Comparison of ENCODE assay signal across 8 cellular contexts in the genomic region with DNA sequence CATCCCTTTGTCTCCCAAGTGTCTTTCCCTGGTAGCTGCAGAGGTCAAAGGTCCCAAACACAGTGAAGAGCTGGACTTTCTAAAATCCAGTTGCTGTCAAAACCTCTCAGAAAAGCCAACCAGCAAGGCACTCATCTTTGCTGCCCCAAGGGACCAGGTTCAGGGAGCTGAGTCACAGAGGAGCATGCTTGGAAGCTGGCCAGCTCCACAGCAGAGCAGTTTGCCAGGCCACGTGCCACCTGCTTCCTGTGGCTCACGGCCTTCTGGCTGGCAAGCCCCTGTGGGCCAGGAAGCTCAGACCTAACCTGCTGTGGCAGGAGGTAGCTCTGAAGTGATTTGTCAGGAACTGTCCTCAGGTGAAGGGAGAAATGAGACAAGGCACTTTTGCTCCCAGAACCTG. TPM values are rescaled to one million over a fixed set of nuclear protein-coding genes. Genes with fewer than 3 reads are reported as not detected.
DNase-seq lines count a peak whose midpoint lies in the region; ATAC-seq, FAIRE-seq and TF ChIP-seq lines count a peak whose summit lies in the region.

No MANE protein-coding gene starts in this region.

- H3K4me3 ChIP-seq in BLaER1 (no peak overlapping the region), GM12878 (no peak overlapping the region; the same call in 1 of the 2 replicates), kidney (ENCODE audit: low read length in 2 of 2) (no peak overlapping the region)

- in situ Hi-C loops in KBM-7 (cut with MboI; ENCODE audit: low pct_unique_long_range_greater_than_20kb, low sequenced_read_pairs) = no loop called here
- in situ Hi-C loops in GM12878 (cut with MboI) = loop anchor here (5.0 kb wide), 4 partner anchors 51 to 526 kb away; a partner anchor contains a TSS

- H3K36me3 ChIP-seq in BLaER1 (peaks cover 47% of the 10 kb centered on the region), GM12878 (ENCODE audit: control insufficient read depth in 2 of 2, insufficient read depth in 2 of 2, low read length in 1 of 2) (peaks cover 6 to 24% of the 10 kb centered on the region in 2 experiments), kidney (ENCODE audit: control insufficient read depth in 1 of 2, insufficient read depth in 2 of 2, low read length in 2 of 2) (peaks cover 38 to 44% of the 10 kb centered on the region in 2 donors)

- peak overlapping the region; percentile 76 for H3K4me2 ChIP-seq in BLaER1
- H3K4me2 ChIP-seq in GM12878 (ENCODE audit: control insufficient read depth, insufficient read depth) = peak overlapping the region; percentile 79; the same call in 1 of the 2 replicates

- DNase-seq in KBM-7 (peak; percentile 50), GM12878 (ENCODE audit: low read depth, low spot score) (peak; percentile 87), kidney (peak; percentile 95), NCI-H526 (lab: John Stamatoyannopoulos, UW) (no peak)
- peak; percentile 17 to 31 for DNase-seq in stimulated activated CD8-positive, alpha-beta memory T cell treated with anti-CD3 and anti-CD28 coated beads, Interleukin-7, amount 100 ng/mL, for 1 hour (ENCODE audit: low read depth in 2 of 2)

- TF ChIP-seq EP300 in GM12878 (IDR thresholded peaks at IDR 0.05; ENCODE audit: borderline replicate concordance in 1 of 2, control insufficient read depth in 1 of 2, low read depth in 2 of 2, low read length in 2 of 2) = peak in 1 of 2 experiments; percentile 46; a peak in 2 of 4 replicates

- H4K20me1 ChIP-seq in BLaER1 = peaks cover 15% of the 10 kb centered on the region; the same call in 1 of the 2 replicates
- no peaks in the 10 kb centered on the region for H4K20me1 ChIP-seq in GM12878 (ENCODE audit: control insufficient read depth, insufficient read depth)

- RAD21 ChIA-PET in GM12878 (lab: Charles Lee; ENCODE audit: unreplicated experiment) = interaction anchor here (0.7 to 23.0 kb wide), 9 partner anchors 8 to 286 kb away, joined by 3 to 633 read pairs (median 24); a partner anchor contains a TSS

- peaks cover 51% of the 10 kb centered on the region for H3K79me2 ChIP-seq in GM12878 (ENCODE audit: control insufficient read depth, insufficient read depth, low read length)

- CTCF ChIA-PET in GM12878 (lab: Yijun Ruan, JAX) = interaction anchor here (0.6 to 21.5 kb wide), 11 partner anchors 11 to 385 kb away, joined by 3 to 866 read pairs (median 7); a partner anchor contains a TSS

- 4% methylated on average over 2 of the region's 2 CpGs for WGBS in GM12878 (ENCODE audit: insufficient coverage, insufficient replicate concordance, low lambda C conversion rate, missing lambda C conversion rate)

- H3K27ac ChIP-seq in BLaER1 (peak overlapping the region; percentile 59), GM12878 (ENCODE audit: control insufficient read depth, insufficient read depth) (peak overlapping the region; percentile 100), kidney (ENCODE audit: low read depth in 2 of 2, low read length in 2 of 2) (peak overlapping the region; percentile 35 to 68)

- FAIRE-seq in GM12878 (lab: Jason Lieb, UNC) (no peak), kidney (lab: Jason Lieb, UNC) (no peak)

- BruUV-seq in GM12878 (replicated peaks; lab: Mats Ljungman, UMichigan) = no TSS peak

- POLR2A ChIA-PET in GM12878 (lab: Charles Lee) = interaction anchor here (0.9 to 14.2 kb wide), 7 partner anchors 10 to 98 kb away, joined by 3 to 211 read pairs (median 13); a partner anchor contains a TSS

- H3K27me3 ChIP-seq in BLaER1 = no peaks in the 10 kb centered on the region
- H3K27me3 ChIP-seq in GM12878 (replicated peaks in 1 of 2; ENCODE audit: control insufficient read depth in 2 of 2, insufficient read depth in 2 of 2, low read length in 1 of 2) = no peaks in the 10 kb centered on the region

- H3K9ac ChIP-seq in BLaER1 = peak overlapping the region; percentile 40; the same call in 1 of the 2 replicates
- peak overlapping the region; percentile 57 for H3K9ac ChIP-seq in GM12878 (ENCODE audit: control insufficient read depth, insufficient read depth, low read length)
- H3K9ac ChIP-seq in kidney (ENCODE audit: low read length in 2 of 2) = no peak overlapping the region

- TF ChIP-seq RAD21 in GM12878 (IDR thresholded peaks at IDR 0.05; ENCODE audit: insufficient read depth, low read depth, low read length) = no peak

- peak; percentile 71 for TF ChIP-seq POLR2A in GM12878 (IDR thresholded peaks at IDR 0.05; ENCODE audit: low read depth, low read length)

- TF ChIP-seq CTCF in GM12878 (IDR thresholded peaks at IDR 0.05 in 2 of 3, conservative IDR thresholded peaks at IDR 0.05 in 1 of 3; ENCODE audit: control insufficient read depth in 2 of 3, extremely low read depth in 1 of 3, insufficient read depth in 1 of 3, low read depth in 3 of 3, low read length in 3 of 3) = no peak
- TF ChIP-seq CTCF in kidney (IDR thresholded peaks at IDR 0.05; ENCODE audit: borderline replicate concordance, extremely low read depth, insufficient read depth) = no peak

- ATAC-seq in SK-N-SH treated with all-trans-retinoic acid at 6 μM for 48 hours = peak; percentile 12; the same call in 2 of the 3 replicates
- ATAC-seq in GM12878 = peak; percentile 13
- ATAC-seq in HG03521 (IDR thresholded peaks at IDR 0.05; ENCODE audit: unreplicated experiment) = no peak

- intact Hi-C loops in GM12878 (cut with micrococcal nuclease; ENCODE audit: unreplicated experiment) = loop anchor here (1.0 kb wide), 1 partner anchor 288 kb away; no protein-coding TSS in a partner anchor
- intact Hi-C loops in kidney (cut with DNase I) = loop anchor here (5.0 kb wide), 1 partner anchor 51 kb away; no protein-coding TSS in a partner anchor

- H2AFZ ChIP-seq in GM12878 (ENCODE audit: control insufficient read depth, low read depth, low read length) = no peak overlapping the region

- H3K4me1 ChIP-seq in BLaER1 (peaks cover 84% of the 10 kb centered on the region), GM12878 (ENCODE audit: control insufficient read depth, insufficient read depth, low read length) (peaks cover 64% of the 10 kb centered on the region), kidney (ENCODE audit: control insufficient read depth in 1 of 2, insufficient read depth in 1 of 2, low read depth in 1 of 2, low read length in 2 of 2) (peaks cover 29 to 30% of the 10 kb centered on the region in 2 donors)

- SMC1A ChIA-PET in GM12878 (lab: Charles Lee; ENCODE audit: uncharacterized antibody, unreplicated experiment) = interaction anchor here (0.6 to 26.5 kb wide), 12 partner anchors 9 to 562 kb away, joined by 3 to 718 read pairs (median 13); a partner anchor contains a TSS

- no peaks in the 10 kb centered on the region for H3K9me3 ChIP-seq in BLaER1
- no peaks in the 10 kb centered on the region for H3K9me3 ChIP-seq in GM12878 (replicated peaks; ENCODE audit: control insufficient read depth, insufficient read depth, low read length)
- no peaks in the 10 kb centered on the region for H3K9me3 ChIP-seq in kidney (ENCODE audit: control insufficient read depth in 1 of 2, low read length in 2 of 2)

RNA-seq across cellular contexts. Expression of a gene that starts 3.6 kb away (rescaled TPM):
- total RNA-seq in GM12878 (2013; cell fraction: nucleolus; rRNA removed) = 104 and 106 TPM in 2 replicates
- total RNA-seq in GM12878 (2014; rRNA removed) = 177 and 189 TPM in 2 replicates
- 109 and 113 TPM in 2 replicates for total RNA-seq in GM12878 (2014; rRNA removed; fragmentation: Illumina TruSeq; extraction: Trizol)
- 102 and 108 TPM in 2 replicates for total RNA-seq in GM12878 (2021)
- 160 TPM for polyA plus RNA-seq in GM12878 (2011; ENCODE audit: low read depth)
- polyA plus RNA-seq in GM12878 (2011; rRNA removed) = 247 and 284 TPM in 2 replicates
- 166 and 191 TPM in 2 replicates for polyA plus RNA-seq in GM12878 (2011; cell fraction: cytosol; rRNA removed)
- 213 and 333 TPM in 2 replicates for polyA plus RNA-seq in GM12878 (2011; cell fraction: nucleus; rRNA removed)
- 148 and 150 TPM in 2 replicates for polyA plus RNA-seq in GM12878 (2012)
- polyA plus RNA-seq in GM12878 (2014; fragmentation: Illumina TruSeq; extraction: Trizol) = 122 and 127 TPM in 2 replicates
- polyA plus RNA-seq in GM12878 (2014; fragmentation: Nextera tagmentation; extraction: Ambion mirVana) = 10 to 100 TPM; 32.8 to 66.1 TPM
- polyA plus RNA-seq in GM12878 (2014; rRNA removed) = 132 and 135 TPM in 2 replicates
- polyA plus RNA-seq in GM12878 (2016; fragmentation: Nextera tagmentation; extraction: Ambion mirVana) = 100 to 1,000 TPM; 248 to 260 TPM
- polyA minus RNA-seq in GM12878 (2011; rRNA and poly(A)+ RNA removed) = 128 and 131 TPM in 2 replicates
- polyA minus RNA-seq in GM12878 (2011; cell fraction: cytosol; rRNA and poly(A)+ RNA removed) = 38.4 and 44.5 TPM in 2 replicates
- 87.0 and 88.1 TPM in 2 replicates for polyA minus RNA-seq in GM12878 (2011; cell fraction: nucleus; rRNA and poly(A)+ RNA removed)
- 183 TPM for total RNA-seq in kidney
- 511 TPM for polyA plus RNA-seq in kidney (ENCODE audit: insufficient read depth, low read depth, low replicate concordance)

RNA-seq across cellular contexts. Expression of a gene that starts 5.0 kb away (rescaled TPM):
- 313 and 332 TPM in 2 replicates for total RNA-seq in GM12878 (2013; cell fraction: nucleolus; rRNA removed)
- 157 and 179 TPM in 2 replicates for total RNA-seq in GM12878 (2014; rRNA removed)
- total RNA-seq in GM12878 (2014; rRNA removed; fragmentation: Illumina TruSeq; extraction: Trizol) = 80.8 and 82.6 TPM in 2 replicates
- total RNA-seq in GM12878 (2021) = 70.2 and 70.8 TPM in 2 replicates
- polyA plus RNA-seq in GM12878 (2011; ENCODE audit: low read depth) = 47.8 TPM
- 49.7 and 53.7 TPM in 2 replicates for polyA plus RNA-seq in GM12878 (2011; rRNA removed)
- 34.6 and 39.2 TPM in 2 replicates for polyA plus RNA-seq in GM12878 (2011; cell fraction: cytosol; rRNA removed)
- polyA plus RNA-seq in GM12878 (2011; cell fraction: nucleus; rRNA removed) = 112 and 140 TPM in 2 replicates
- polyA plus RNA-seq in GM12878 (2012) = 51.0 and 51.2 TPM in 2 replicates
- 49.3 and 52.8 TPM in 2 replicates for polyA plus RNA-seq in GM12878 (2014; fragmentation: Illumina TruSeq; extraction: Trizol)
- 10 to 100 TPM in 1 of 2 experiments, 1 to 10 TPM in 1; 8.8 to 16.1 TPM for polyA plus RNA-seq in GM12878 (2014; fragmentation: Nextera tagmentation; extraction: Ambion mirVana)
- 59.5 and 83.2 TPM in 2 replicates for polyA plus RNA-seq in GM12878 (2014; rRNA removed)
- polyA plus RNA-seq in GM12878 (2016; fragmentation: Nextera tagmentation; extraction: Ambion mirVana) = 10 to 100 TPM; 51.1 to 56.2 TPM
- 82.6 and 88.4 TPM in 2 replicates for polyA minus RNA-seq in GM12878 (2011; rRNA and poly(A)+ RNA removed)
- 23.0 and 24.8 TPM in 2 replicates for polyA minus RNA-seq in GM12878 (2011; cell fraction: cytosol; rRNA and poly(A)+ RNA removed)
- 166 and 282 TPM in 2 replicates for polyA minus RNA-seq in GM12878 (2011; cell fraction: nucleus; rRNA and poly(A)+ RNA removed)
- total RNA-seq in kidney = 59.1 TPM
- 14.9 TPM for polyA plus RNA-seq in kidney (ENCODE audit: insufficient read depth, low read depth, low replicate concordance)

RNA-seq across cellular contexts. Expression of a gene that starts 31.9 kb away (rescaled TPM):
- 0.27 TPM in 1 of 2 replicates, not detected in the other for total RNA-seq in GM12878 (2013; cell fraction: nucleolus; rRNA removed)
- total RNA-seq in GM12878 (2014; rRNA removed) (0.05 and 0.11 TPM in 2 replicates), GM12878 (2014; rRNA removed; fragmentation: Illumina TruSeq; extraction: Trizol) (not detected in 2 replicates), GM12878 (2021) (0.44 TPM in 1 of 2 replicates, not detected in the other), kidney (15.8 TPM)
- 0.22 TPM for polyA plus RNA-seq in GM12878 (2011; ENCODE audit: low read depth)
- polyA plus RNA-seq in GM12878 (2011; rRNA removed) (0.23 and 0.29 TPM in 2 replicates), GM12878 (2014; fragmentation: Illumina TruSeq; extraction: Trizol) (not detected in 2 replicates), GM12878 (2014; fragmentation: Nextera tagmentation; extraction: Ambion mirVana) (not detected), GM12878 (2014; rRNA removed) (0.08 TPM in 1 of 2 replicates, not detected in the other), GM12878 (2016; fragmentation: Nextera tagmentation; extraction: Ambion mirVana) (under 1 TPM; 0.15 to 0.19 TPM), kidney (ENCODE audit: insufficient read depth, low read depth, low replicate concordance) (4.1 TPM)
- polyA plus RNA-seq in GM12878 (2011; cell fraction: cytosol; rRNA removed) = 0.19 and 0.35 TPM in 2 replicates
- 0.59 and 0.67 TPM in 2 replicates for polyA plus RNA-seq in GM12878 (2011; cell fraction: nucleus; rRNA removed)
- 0.12 and 0.53 TPM in 2 replicates for polyA plus RNA-seq in GM12878 (2012)
- 0.41 and 0.51 TPM in 2 replicates for polyA minus RNA-seq in GM12878 (2011; rRNA and poly(A)+ RNA removed)
- polyA minus RNA-seq in GM12878 (2011; cell fraction: cytosol; rRNA and poly(A)+ RNA removed) = not detected in 2 replicates
- 0.12 and 0.48 TPM in 2 replicates for polyA minus RNA-seq in GM12878 (2011; cell fraction: nucleus; rRNA and poly(A)+ RNA removed)

RNA-seq across cellular contexts. Expression of a gene that starts 50.9 kb away (rescaled TPM):
- total RNA-seq in GM12878 (2013; cell fraction: nucleolus; rRNA removed) = 11.8 and 14.2 TPM in 2 replicates
- 7.3 and 7.6 TPM in 2 replicates for total RNA-seq in GM12878 (2014; rRNA removed)
- total RNA-seq in GM12878 (2014; rRNA removed; fragmentation: Illumina TruSeq; extraction: Trizol) = 4.1 and 5.1 TPM in 2 replicates
- 6.2 and 7.9 TPM in 2 replicates for total RNA-seq in GM12878 (2021)
- 3.9 TPM for polyA plus RNA-seq in GM12878 (2011; ENCODE audit: low read depth)
- polyA plus RNA-seq in GM12878 (2011; rRNA removed) = 0.68 and 1.1 TPM in 2 replicates
- 2.2 and 2.3 TPM in 2 replicates for polyA plus RNA-seq in GM12878 (2011; cell fraction: cytosol; rRNA removed)
- 4.7 and 7.7 TPM in 2 replicates for polyA plus RNA-seq in GM12878 (2011; cell fraction: nucleus; rRNA removed)
- polyA plus RNA-seq in GM12878 (2012) = 4.9 and 6.6 TPM in 2 replicates
- 3.3 and 3.5 TPM in 2 replicates for polyA plus RNA-seq in GM12878 (2014; fragmentation: Illumina TruSeq; extraction: Trizol)
- polyA plus RNA-seq in GM12878 (2014; fragmentation: Nextera tagmentation; extraction: Ambion mirVana) = 1 to 10 TPM; 3.2 to 3.3 TPM
- polyA plus RNA-seq in GM12878 (2014; rRNA removed) = 3.2 and 4.8 TPM in 2 replicates
- 1 to 10 TPM; 8.4 to 9.4 TPM for polyA plus RNA-seq in GM12878 (2016; fragmentation: Nextera tagmentation; extraction: Ambion mirVana)
- 3.4 and 7.1 TPM in 2 replicates for polyA minus RNA-seq in GM12878 (2011; rRNA and poly(A)+ RNA removed)
- polyA minus RNA-seq in GM12878 (2011; cell fraction: cytosol; rRNA and poly(A)+ RNA removed) = 2.1 and 3.6 TPM in 2 replicates
- polyA minus RNA-seq in GM12878 (2011; cell fraction: nucleus; rRNA and poly(A)+ RNA removed) = 7.4 and 9.4 TPM in 2 replicates
- 8.5 TPM for total RNA-seq in kidney
- 5.1 TPM for polyA plus RNA-seq in kidney (ENCODE audit: insufficient read depth, low read depth, low replicate concordance)

Comparison
In these comparisons a context has a peak if more than half of its experiments do, and no peak if none do; other contexts are left out.
1. H3K9ac ChIP-seq: peak in BLaER1 (single experiment) and GM12878 (single experiment); none in kidney (0 of 2).
2. DNase-seq: peak in KBM-7 (single experiment), GM12878 (single experiment), kidney (single experiment) and stimulated activated CD8-positive, alpha-beta memory T cell treated with anti-CD3 and anti-CD28 coated beads, Interleukin-7, amount 100 ng/mL, for 1 hour (2 of 2); none in NCI-H526 (0 of 2).
3. RNA of a gene that starts 31.9 kb away (total RNA-seq): 15.8 TPM in kidney (single experiment); 0.05 to 0.44 TPM in GM12878; every median in the first group is over 10 times any median in the second.
4. Peak in every context shown above with its lines, with median percentiles within 50 percentile points of each other: H3K27ac ChIP-seq.